ENCODE assay signal across 8 cellular contexts in genomic region chr5:139651863-139652787, GRCh38. TPM values are rescaled to one million over a fixed set of nuclear protein-coding genes. Genes with fewer than 3 reads are reported as not detected.
DNase-seq lines count a peak whose midpoint lies in the region; ATAC-seq and TF ChIP-seq lines count a peak whose summit lies in the region.

No MANE protein-coding gene starts in this region.

- H3K9me3 Mint-ChIP-seq in activated naive CD8-positive, alpha-beta T cell (ENCODE audit: low read depth), result no peaks in the 10 kb centered on the region

- CTCF ChIA-PET in AG04449 (lab: Yijun Ruan, JAX), result interaction anchor here (0.6 to 20.7 kb wide), 6 partner anchors 16 to 123 kb away, joined by 3 to 303 read pairs (median 7); no protein-coding TSS in a partner anchor

- H3K4me3 ChIP-seq in AG04449 (ENCODE audit: low read depth, low read length) (peak overlapping the region; percentile 85), urinary bladder (ENCODE audit: low read depth, low read length) (no peak overlapping the region)

- peaks cover 16% of the 10 kb centered on the region for H3K27me3 Mint-ChIP-seq in activated naive CD8-positive, alpha-beta T cell

- no peaks in the 10 kb centered on the region for H3K36me3 ChIP-seq in urinary bladder (ENCODE audit: insufficient read depth)

- 21% methylated on average over 23 of the region's 23 CpGs for WGBS in urinary bladder

- H3K27ac ChIP-seq in urinary bladder (ENCODE audit: low read depth), result peak overlapping the region; percentile 35

- H3K4me3 Mint-ChIP-seq in activated naive CD8-positive, alpha-beta T cell, result peak overlapping the region; percentile 25

- ATAC-seq in GM18868 (IDR thresholded peaks at IDR 0.05; ENCODE audit: unreplicated experiment) (peak; percentile 36), HG03064 (IDR thresholded peaks at IDR 0.05; ENCODE audit: low read depth, unreplicated experiment) (peak; percentile 29)

- no peak for TF ChIP-seq CTCF in AG04449 (IDR thresholded peaks at IDR 0.05; ENCODE audit: insufficient read depth, low read length, missing control alignments)

- POLR2A ChIA-PET in AG04449 (lab: Yijun Ruan, JAX), result interaction anchor here (0.5 to 2.1 kb wide), 11 partner anchors 9 to 195 kb away, joined by 3 to 14 read pairs (median 3); no protein-coding TSS in a partner anchor

- DNase-seq in AG04449 (ENCODE audit: low read depth, low spot score) (no peak), glomerular visceral epithelial cell (ENCODE audit: extremely low spot score) (peak; percentile 99), non-pigmented ciliary epithelial cell (ENCODE audit: low read depth) (peak; percentile 79)

- H3K4me1 ChIP-seq in urinary bladder (ENCODE audit: insufficient read depth), result peaks cover 6% of the 10 kb centered on the region

- peak overlapping the region; percentile 5 for H3K27ac Mint-ChIP-seq in activated naive CD8-positive, alpha-beta T cell

- peaks cover 40% of the 10 kb centered on the region for H3K4me1 Mint-ChIP-seq in activated naive CD8-positive, alpha-beta T cell (ENCODE audit: low read depth)

- H3K36me3 Mint-ChIP-seq in activated naive CD8-positive, alpha-beta T cell, result no peaks in the 10 kb centered on the region

TF ChIP-seq in PFSK-1, 5 proteins besides CTCF, POLR2A, EP300 and RAD21:
- TF ChIP-seq SIN3A (IDR thresholded peaks at IDR 0.05; ENCODE audit: borderline replicate concordance, insufficient read depth, low read length) (no peak), POLR2AphosphoS5 (IDR thresholded peaks at IDR 0.05; ENCODE audit: low read depth, low read length) (peak; percentile 47; the same call in 1 of the 2 replicates)
TF ChIP-seq in PFSK-1: peak in this region for 1.

RNA-seq across cellular contexts. Expression of gene CXXC5, which starts 4.0 kb away (rescaled TPM):
- 145 TPM for polyA plus RNA-seq in PFSK-1 (2012; ENCODE audit: insufficient read length, low read depth)
- 28.0 TPM for total RNA-seq in urinary bladder
- 28.2 TPM for polyA plus RNA-seq in urinary bladder
